13 cellular contexts compared by ENCODE assay signal in the genomic region with DNA sequence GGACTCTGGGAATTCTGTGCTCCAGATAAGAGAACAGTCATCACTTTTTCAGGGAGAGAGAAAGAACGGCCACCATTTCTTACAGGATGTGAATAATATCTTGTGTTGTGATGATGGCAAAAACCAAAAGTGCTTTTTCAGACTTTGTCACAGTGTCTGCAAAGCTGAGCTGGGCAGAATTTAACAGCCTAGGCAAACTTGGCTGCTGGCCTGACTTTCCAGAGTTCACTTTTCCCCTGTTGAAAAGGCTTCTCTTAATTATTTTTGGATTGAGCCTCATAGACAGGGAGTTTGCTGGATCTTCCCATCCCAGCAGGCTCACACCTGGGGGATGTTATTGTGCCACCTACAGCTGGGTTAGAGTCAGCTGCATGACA.
DNase-seq lines count a peak whose midpoint lies in the region; ATAC-seq, FAIRE-seq and TF ChIP-seq lines count a peak whose summit lies in the region.
"Had no signal": no experiment of that assay in that cellular context is flagged by ENCODE, and none has a peak within 500 bp of the region (broad histone marks: within the 10 kb centered on the region; RNA-seq: fewer than 3 reads in every experiment).

No MANE protein-coding gene starts in this region.

- H4K5ac ChIP-seq in H1 (ENCODE audit: insufficient read length, low read depth, low read length), result no peak overlapping the region

- no peak overlapping the region for H3K4ac ChIP-seq in H1 (replicated peaks; ENCODE audit: insufficient read length, low read depth, low read length)

- POLR2A ChIA-PET in H1 (lab: Charles Lee; ENCODE audit: partially characterized antibody), result interaction anchor here (1.4 kb wide), 1 partner anchor 13 kb away, joined by 4 read pairs; no protein-coding TSS in a partner anchor

- no peaks in the 10 kb centered on the region for H3K79me1 ChIP-seq in H1 (ENCODE audit: low read depth, low read length)

- no peak overlapping the region for H2BK12ac ChIP-seq in H1 (ENCODE audit: low read depth, low read length)

- DNase-seq in H1 (ENCODE audit: low read depth in 1 of 2, low spot score in 2 of 2), result no peak
- DNase-seq in right lobe of liver, result peak in 1 of 3 donors; percentile 47
- no peak for DNase-seq in Calu3
- DNase-seq in cortex of kidney (lab: John Stamatoyannopoulos, UW), result no peak
- no peak for DNase-seq in GM13976 (ENCODE audit: low spot score)
- DNase-seq: NCI-H1930, NCI-H2171 treated with DMSO at 0.1 percent for 48 hours, NCI-H446 treated with DMSO at 0.1 percent for 48 hours, NCI-H748 treated with DMSO at 0.1 percent for 48 hours had no signal

- H3K9me3 Mint-ChIP-seq in Calu3 (ENCODE audit: low read depth, unreplicated experiment), result no peaks in the 10 kb centered on the region

- no peak overlapping the region for H2AFZ ChIP-seq in H1 (ENCODE audit: low read length)

- H3K9ac ChIP-seq in BLaER1 treated with 17β-estradiol and CSF1 and Interleukin-3, amounts not matched to agents 10 nM and 100 nM, result no peak overlapping the region; a peak in 1 of 22 replicates
- no peak overlapping the region for H3K9ac ChIP-seq in H1 (replicated peaks in 1 of 4; ENCODE audit: extremely low read depth in 1 of 4, low read depth in 3 of 4, low read length in 3 of 4)

- ATAC-seq in right lobe of liver (peak; percentile 43 to 50 (median 48)), HG02610 (IDR thresholded peaks at IDR 0.05; ENCODE audit: unreplicated experiment) (no peak)

- H2AK5ac ChIP-seq in H1 (ENCODE audit: low read depth, low read length), result no peak overlapping the region

- TF ChIP-seq POLR2A in H1 (IDR thresholded peaks at IDR 0.05; ENCODE audit: control extremely low read depth in 1 of 2, low read depth in 2 of 2, low read length in 2 of 2) (no peak), right lobe of liver (IDR thresholded peaks at IDR 0.05) (no peak)

- H3K27ac Mint-ChIP-seq in Calu3 (ENCODE audit: unreplicated experiment), result no peak overlapping the region
- H3K27ac Mint-ChIP-seq: CD14-positive monocyte had no signal

- H3K36me3 Mint-ChIP-seq in Calu3 (ENCODE audit: insufficient read depth, unreplicated experiment), result no peaks in the 10 kb centered on the region
- H3K36me3 Mint-ChIP-seq: CD14-positive monocyte had no signal

- no peaks in the 10 kb centered on the region for H3K27me3 Mint-ChIP-seq in Calu3 (ENCODE audit: unreplicated experiment)

- H3K27me3 ChIP-seq in BLaER1 treated with 17β-estradiol and CSF1 and Interleukin-3, amounts not matched to agents 10 nM and 100 nM, result no peaks in the 10 kb centered on the region
- no peaks in the 10 kb centered on the region for H3K27me3 ChIP-seq in H1 (replicated peaks in 1 of 4; ENCODE audit: control insufficient read depth in 3 of 4, extremely low read depth in 1 of 4, insufficient read depth in 3 of 4, low read length in 3 of 4)
- no peaks in the 10 kb centered on the region for H3K27me3 ChIP-seq in right lobe of liver

- H3K23ac ChIP-seq in H1 (ENCODE audit: insufficient read length), result no peak overlapping the region

- H3K79me2 ChIP-seq in H1 (ENCODE audit: control insufficient read depth in 1 of 2, insufficient read depth in 2 of 2, low read length in 2 of 2), result no peaks in the 10 kb centered on the region

- FAIRE-seq in H1 (lab: Jason Lieb, UNC), result peak; percentile 19

- intact Hi-C loops in right lobe of liver (cut with DNase I), result no loop called here
- intact Hi-C loops in Calu3 (cut with micrococcal nuclease; ENCODE audit: unreplicated experiment), result no loop called here

- no peaks in the 10 kb centered on the region for H3K9me3 ChIP-seq in BLaER1 treated with 17β-estradiol and CSF1 and Interleukin-3, amounts not matched to agents 10 nM and 100 nM (replicated peaks in 1 of 11)
- H3K9me3 ChIP-seq in H1 (ENCODE audit: insufficient read depth in 2 of 2, low read depth in 1 of 2, low read length in 1 of 2), result no peaks in the 10 kb centered on the region
- no peaks in the 10 kb centered on the region for H3K9me3 ChIP-seq in right lobe of liver

- H3K4me2 ChIP-seq in BLaER1 treated with 17β-estradiol and CSF1 and Interleukin-3, amounts not matched to agents 10 nM and 100 nM, result peak overlapping the region in 6 of 11 experiments; percentile 30 to 81 (median 66); a peak in 9 of 22 replicates
- H3K4me2 ChIP-seq in H1 (ENCODE audit: insufficient read depth in 1 of 2, low read depth in 2 of 2, low read length in 2 of 2), result no peak overlapping the region

- H3K27ac ChIP-seq in BLaER1 treated with 17β-estradiol and CSF1 and Interleukin-3, amounts not matched to agents 10 nM and 100 nM, result peak overlapping the region in 1 of 11 experiments; percentile 53; a peak in 3 of 22 replicates
- H3K27ac ChIP-seq in H1 (ENCODE audit: low read depth, low read length), result no peak overlapping the region
- H3K27ac ChIP-seq in right lobe of liver, result no peak overlapping the region

- no peaks in the 10 kb centered on the region for H3K36me3 ChIP-seq in BLaER1 treated with 17β-estradiol and CSF1 and Interleukin-3, amounts not matched to agents 10 nM and 100 nM
- H3K36me3 ChIP-seq in H1 (ENCODE audit: control insufficient read depth in 2 of 4, insufficient read depth in 4 of 4, low read length in 3 of 4) (no peaks in the 10 kb centered on the region), right lobe of liver (no peaks in the 10 kb centered on the region)

- H3K18ac ChIP-seq in H1 (ENCODE audit: extremely low read depth, low read length), result no peak overlapping the region

- no peaks in the 10 kb centered on the region for H3K4me1 Mint-ChIP-seq in Calu3 (ENCODE audit: low read depth, unreplicated experiment)
- H3K4me1 Mint-ChIP-seq: CD14-positive monocyte had no signal

- CTCF ChIA-PET in H1 (lab: Charles Lee; ENCODE audit: partially characterized antibody), result interaction anchor here (1.2 kb wide), 2 partner anchors 14 to 32 kb away, joined by 3 to 4 read pairs; no protein-coding TSS in a partner anchor
- CTCF ChIA-PET in Calu3 (lab: Charles Lee), result no interaction called here

- TF ChIP-seq EP300 in H1 (IDR thresholded peaks at IDR 0.05; ENCODE audit: borderline replicate concordance in 1 of 2, low read depth in 2 of 2, low read length in 2 of 2), result no peak

- no peak overlapping the region for H4K8ac ChIP-seq in H1 (ENCODE audit: extremely low read depth, insufficient read depth, low read length)

- peak in 1 of 2 experiments; percentile 29; a peak in 2 of 4 replicates for TF ChIP-seq RAD21 in H1 (IDR thresholded peaks at IDR 0.05 in 1 of 2, conservative IDR thresholded peaks at IDR 0.05 in 1 of 2; ENCODE audit: low read depth in 2 of 2, low read length in 2 of 2)

- no peak overlapping the region for H3K14ac ChIP-seq in H1 (ENCODE audit: insufficient read length)

- H2BK20ac ChIP-seq in H1 (ENCODE audit: low read length), result no peak overlapping the region

- no peak overlapping the region for H3K4me3 Mint-ChIP-seq in Calu3 (ENCODE audit: low read depth, unreplicated experiment)
- H3K4me3 Mint-ChIP-seq: CD14-positive monocyte had no signal

- H3K4me3 ChIP-seq in BLaER1 treated with 17β-estradiol and CSF1 and Interleukin-3, amounts not matched to agents 10 nM and 100 nM, result no peak overlapping the region
- H3K4me3 ChIP-seq in H1 (ENCODE audit: extremely low read depth in 1 of 4, insufficient read depth in 2 of 4, low read depth in 3 of 4, low read length in 4 of 4) (no peak overlapping the region), right lobe of liver (no peak overlapping the region)

- TF ChIP-seq CTCF in LNCAP (IDR thresholded peaks at IDR 0.05), result peak; percentile 15; the same call in 1 of the 2 replicates
- peak in 1 of 3 experiments; percentile 11; a peak in 1 of 4 replicates for TF ChIP-seq CTCF in H1 (IDR thresholded peaks at IDR 0.05; ENCODE audit: control extremely low read depth in 1 of 3, insufficient read depth in 1 of 3, low read depth in 1 of 3, low read length in 3 of 3)
- TF ChIP-seq CTCF in right lobe of liver (IDR thresholded peaks at IDR 0.05), result peak in 1 of 4 donors; percentile 31
- TF ChIP-seq CTCF in Calu3 (IDR thresholded peaks at IDR 0.05; ENCODE audit: unreplicated experiment), result no peak
- no peak for TF ChIP-seq CTCF in GM13976 (IDR thresholded peaks at IDR 0.05; ENCODE audit: borderline replicate concordance, control extremely low read depth, extremely low read depth, insufficient read depth, missing control alignments)

- in situ Hi-C loops in GM13976 (cut with MboI; ENCODE audit: low sequenced_read_pairs, unreplicated experiment), result no loop called here

- 100% methylated on average over 1 of the region's 1 CpG; no CpG with 5 or more reads in 1 of the 2 experiments for WGBS in H1 (ENCODE audit: extremely low coverage in 1 of 2, insufficient coverage in 1 of 2, insufficient read length in 1 of 2, insufficient replicate concordance in 2 of 2, low coverage in 1 of 2, low lambda C conversion rate in 2 of 2, missing lambda C conversion rate in 1 of 2), 2 experiments
- 30% methylated on average over 1 of the region's 1 CpG for WGBS in right lobe of liver (ENCODE audit: insufficient coverage, low coverage, low lambda C conversion rate, missing lambda C conversion rate)

- H3K56ac ChIP-seq in H1 (replicated peaks; ENCODE audit: insufficient read length, low read depth, low read length), result no peak overlapping the region

- H4K20me1 ChIP-seq in BLaER1 treated with 17β-estradiol and CSF1 and Interleukin-3, amounts not matched to agents 10 nM and 100 nM, result no peaks in the 10 kb centered on the region
- H4K20me1 ChIP-seq in H1 (replicated peaks in 1 of 2; ENCODE audit: control insufficient read depth in 1 of 2, insufficient read depth in 2 of 2, low read length in 2 of 2), result no peaks in the 10 kb centered on the region

- peaks cover 0 to 34% (median 18%) of the 10 kb centered on the region in 10 experiments; a peak in 17 of 20 replicates for H3K4me1 ChIP-seq in BLaER1 treated with 17β-estradiol and CSF1 and Interleukin-3, amounts not matched to agents 10 nM and 100 nM
- H3K4me1 ChIP-seq in H1 (replicated peaks in 1 of 4; ENCODE audit: control insufficient read depth in 3 of 4, insufficient read depth in 4 of 4, low read length in 3 of 4), result peaks cover 0 to 10% (median 9%) of the 10 kb centered on the region in 4 experiments; a peak in 4 of 7 replicates
- H3K4me1 ChIP-seq in right lobe of liver, result peaks cover 0 to 18% (median 0%) of the 10 kb centered on the region in 4 donors

- H3K23me2 ChIP-seq in H1 (ENCODE audit: low read depth, low read length), result no peaks in the 10 kb centered on the region; the same call in 1 of the 2 replicates

- H4K91ac ChIP-seq in H1 (replicated peaks; ENCODE audit: insufficient read length, low read length), result no peak overlapping the region

- BruUV-seq in Calu3 (replicated peaks; lab: Mats Ljungman, UMichigan), result no TSS peak

- H2BK5ac ChIP-seq in H1 (ENCODE audit: low read depth, low read length), result no peak overlapping the region

- no peak overlapping the region for H2BK120ac ChIP-seq in H1 (replicated peaks; ENCODE audit: low read depth, low read length)

- no peak overlapping the region for H2BK15ac ChIP-seq in H1 (ENCODE audit: low read length)

TF ChIP-seq in H1, 55 proteins besides CTCF, POLR2A, EP300 and RAD21 (continues in another document):
- no peak for TF ChIP-seq HDAC2 (IDR thresholded peaks at IDR 0.05; ENCODE audit: borderline replicate concordance in 1 of 2, low read depth in 2 of 2, low read length in 2 of 2)
- no peak for TF ChIP-seq JUN (IDR thresholded peaks at IDR 0.05; ENCODE audit: low read depth, low read length)
- no peak for TF ChIP-seq TCF12 (IDR thresholded peaks at IDR 0.05; ENCODE audit: low read depth, low read length)
- TF ChIP-seq CBX8 (IDR thresholded peaks at IDR 0.05; ENCODE audit: borderline replicate concordance, low read depth, low read length), result no peak
- no peak for TF ChIP-seq YY1 (IDR thresholded peaks at IDR 0.05; ENCODE audit: low read depth, low read length)

Comparison
In these comparisons a context has a peak if more than half of its experiments do, and no peak if none do; other contexts are left out.
1. H3K4me2 ChIP-seq: peak in BLaER1 treated with 17β-estradiol and CSF1 and Interleukin-3, amounts not matched to agents 10 nM and 100 nM (6 of 11); none in H1 (0 of 2).